ENCODE assay signal across 7 cellular contexts in genomic region chr15:30953731-30954378, GRCh38. TPM values are rescaled to one million over a fixed set of nuclear protein-coding genes. Genes with fewer than 3 reads are reported as not detected.
A peak's percentile ranks its signal among the peaks of the same experiment; 100 is the strongest.
DNase-seq lines count a peak whose midpoint lies in the region; ATAC-seq and TF ChIP-seq lines count a peak whose summit lies in the region.

No MANE protein-coding gene starts in this region.

- H3K27me3 ChIP-seq in GM23338 (ENCODE audit: insufficient read depth), result no peaks in the 10 kb centered on the region

- H3K27ac Mint-ChIP-seq in GM23338, result peak overlapping the region; percentile 89

- H3K36me3 ChIP-seq in GM23338 (ENCODE audit: insufficient read depth), result peaks cover 22% of the 10 kb centered on the region

- peaks cover 6% of the 10 kb centered on the region; the same call in 2 of the 3 replicates for H3K4me1 Mint-ChIP-seq in GM23338

- no peak overlapping the region for H3K27ac ChIP-seq in GM23338 (ENCODE audit: low read depth)

- TF ChIP-seq CTCF in GM23338 (conservative IDR thresholded peaks at IDR 0.05; ENCODE audit: low read depth in 2 of 2), result no peak

- H3K4me3 ChIP-seq in GM23338, result no peak overlapping the region

- no peaks in the 10 kb centered on the region for H4K20me1 ChIP-seq in GM23338 (replicated peaks; ENCODE audit: insufficient read depth)

- H2AFZ ChIP-seq in GM23338, result no peak overlapping the region

- H3K9me2 ChIP-seq in GM23338 (ENCODE audit: insufficient read depth), result no peaks in the 10 kb centered on the region

- no peaks in the 10 kb centered on the region for H3K79me2 ChIP-seq in GM23338 (replicated peaks; ENCODE audit: insufficient read depth)

- H3K4me1 ChIP-seq in GM23338 (ENCODE audit: insufficient read depth), result no peaks in the 10 kb centered on the region

- DNase-seq in GM23338 (ENCODE audit: low spot score) (no peak), RKO (ENCODE audit: low spot score) (peak; percentile 87), pulmonary artery endothelial cell (ENCODE audit: low read depth, low spot score) (peak; percentile 5), HuH-7.5 (ENCODE audit: low spot score) (no peak), NCI-H69 (lab: John Stamatoyannopoulos, UW) (no peak)

- ATAC-seq in GM23338, result no peak; the same call in 1 of the 3 replicates
- peak; percentile 88 for ATAC-seq in esophagus mucosa
- ATAC-seq in HG03097 (IDR thresholded peaks at IDR 0.05; ENCODE audit: low FRiP score, unreplicated experiment), result no peak

- H3K4me2 ChIP-seq in GM23338, result no peak overlapping the region

- H3K4me3 Mint-ChIP-seq in GM23338, result no peak overlapping the region

- H3F3A ChIP-seq in GM23338 (replicated peaks; ENCODE audit: low read depth), result no peaks in the 10 kb centered on the region

- H3K27me3 Mint-ChIP-seq in GM23338 (ENCODE audit: insufficient read depth, low read depth, poor library complexity), result peaks cover 8% of the 10 kb centered on the region

- peaks cover 67% of the 10 kb centered on the region for H3K36me3 Mint-ChIP-seq in GM23338 (ENCODE audit: low read depth)

- H3K9me3 Mint-ChIP-seq in GM23338, result peaks cover 3% of the 10 kb centered on the region; the same call in 2 of the 3 replicates

TF ChIP-seq in GM23338, 12 proteins besides CTCF, POLR2A, EP300 and RAD21:
- TF ChIP-seq EZH2phosphoT487 (IDR thresholded peaks at IDR 0.05; ENCODE audit: unreplicated experiment), result no peak
- no peak for TF ChIP-seq ZNF331 (CRISPR knock-in tag; IDR thresholded peaks at IDR 0.05; ENCODE audit: low read depth)
- TF ChIP-seq EZH2 (IDR thresholded peaks at IDR 0.05; ENCODE audit: low read depth, unreplicated experiment), result no peak
- no peak for TF ChIP-seq ETS1 (IDR thresholded peaks at IDR 0.05)
- no peak for TF ChIP-seq STAT1 (IDR thresholded peaks at IDR 0.05; ENCODE audit: unreplicated experiment)
- no peak for TF ChIP-seq ZNF462 (CRISPR knock-in tag; IDR thresholded peaks at IDR 0.05)
- no peak for TF ChIP-seq JUNB (IDR thresholded peaks at IDR 0.05; ENCODE audit: unreplicated experiment)
- no peak for TF ChIP-seq POLR2AphosphoS5 (IDR thresholded peaks at IDR 0.05; ENCODE audit: low read depth)
- TF ChIP-seq ZNF114 (CRISPR knock-in tag; IDR thresholded peaks at IDR 0.05), result no peak
- no peak for TF ChIP-seq NANOG (IDR thresholded peaks at IDR 0.05; ENCODE audit: borderline replicate concordance)
- no peak for TF ChIP-seq REST (IDR thresholded peaks at IDR 0.05; ENCODE audit: unreplicated experiment)
- no peak for TF ChIP-seq CREB1 (CRISPR knock-in tag; IDR thresholded peaks at IDR 0.05; ENCODE audit: low read depth)

RNA-seq across cellular contexts. Expression of gene MTMR10, which starts 37.6 kb away (rescaled TPM):
- total RNA-seq in GM23338 (2014; rRNA removed; shearing (Covaris generic)), result 10.9 and 11.3 TPM in 2 replicates
- 3.6 and 4.3 TPM in 2 replicates for polyA plus RNA-seq in GM23338 (2016; fragmentation: Nextera tagmentation; extraction: Ambion mirVana)
- 19.1 TPM for total RNA-seq in esophagus mucosa
- total RNA-seq in pulmonary artery endothelial cell, result 25.0 and 49.9 TPM in 2 replicates

RNA-seq across cellular contexts. Expression of gene FAN1, which starts 50.1 kb away (rescaled TPM):
- 25.7 and 29.2 TPM in 2 replicates for total RNA-seq in GM23338 (2014; rRNA removed; shearing (Covaris generic))
- 9.1 and 9.7 TPM in 2 replicates for polyA plus RNA-seq in GM23338 (2016; fragmentation: Nextera tagmentation; extraction: Ambion mirVana)
- 8.3 TPM for total RNA-seq in esophagus mucosa
- total RNA-seq in pulmonary artery endothelial cell, result 11.7 and 16.8 TPM in 2 replicates

Comparison
In these comparisons a context has a peak if more than half of its experiments do, and no peak if none do; other contexts are left out.
1. DNase-seq: peak in RKO (single experiment) and pulmonary artery endothelial cell (single experiment); none in GM23338 (single experiment), HuH-7.5 (single experiment) and NCI-H69 (single experiment).